Comparison of ENCODE assay signal across 14 cellular contexts in genomic region chr3:159186581-159186980, GRCh38.
DNase-seq lines count a peak whose midpoint lies in the region; ATAC-seq, FAIRE-seq and TF ChIP-seq lines count a peak whose summit lies in the region.
"Had no signal": no experiment of that assay in that cellular context is flagged by ENCODE, and none has a peak within 500 bp of the region (broad histone marks: within the 10 kb centered on the region; RNA-seq: fewer than 3 reads in every experiment).

No MANE protein-coding gene starts in this region.

- no peak overlapping the region for H3K4me3 ChIP-seq in bronchial epithelial cell (ENCODE audit: low read depth, low read length)
- H3K4me3 ChIP-seq in Peyer's patch: no peak overlapping the region
- H3K4me3 ChIP-seq: ascending aorta, psoas muscle had no signal

- H3K27ac ChIP-seq in Peyer's patch: peak overlapping the region in 1 of 4 donors; percentile 13
- H3K27ac ChIP-seq: ascending aorta, psoas muscle had no signal

- H3K4me1 Mint-ChIP-seq in activated CD8-positive, alpha-beta memory T cell treated with anti-CD3 and anti-CD28 coated beads, Interleukin-2, amount 10 ng/mL, durations not matched to agents 7 days and 5 days: no peaks in the 10 kb centered on the region

- no peak for FAIRE-seq in bronchial epithelial cell (lab: Jason Lieb, UNC)
- FAIRE-seq: endometrium had no signal

- CTCF ChIA-PET in activated CD8-positive, alpha-beta memory T cell treated with anti-CD3 and anti-CD28 coated beads, Interleukin-2, amount 10 ng/mL, durations not matched to agents 7 days and 5 days (lab: Charles Lee): no interaction called here

- H3K27ac Mint-ChIP-seq in activated CD8-positive, alpha-beta memory T cell treated with anti-CD3 and anti-CD28 coated beads, Interleukin-2, amount 10 ng/mL, durations not matched to agents 7 days and 5 days: no peak overlapping the region

- H3K36me3 ChIP-seq in bronchial epithelial cell (ENCODE audit: control insufficient read depth, insufficient read depth, low read length) (no peaks in the 10 kb centered on the region), Peyer's patch (no peaks in the 10 kb centered on the region)
- H3K36me3 ChIP-seq: ascending aorta had no signal

- H3K27me3 ChIP-seq in bronchial epithelial cell (ENCODE audit: control insufficient read depth, insufficient read depth, low read length) (no peaks in the 10 kb centered on the region), Peyer's patch (no peaks in the 10 kb centered on the region)
- H3K27me3 ChIP-seq: ascending aorta had no signal

- H3K36me3 Mint-ChIP-seq in activated CD8-positive, alpha-beta memory T cell treated with anti-CD3 and anti-CD28 coated beads, Interleukin-2, amount 10 ng/mL, durations not matched to agents 7 days and 5 days: no peaks in the 10 kb centered on the region

- no peaks in the 10 kb centered on the region for H3K27me3 Mint-ChIP-seq in activated CD8-positive, alpha-beta memory T cell treated with anti-CD3 and anti-CD28 coated beads, Interleukin-2, amount 10 ng/mL, durations not matched to agents 7 days and 5 days

- ATAC-seq in GM18861 (IDR thresholded peaks at IDR 0.05; ENCODE audit: unreplicated experiment) (peak; percentile 47), GM21529 (IDR thresholded peaks at IDR 0.05; ENCODE audit: unreplicated experiment) (peak; percentile 67), HG03103 (IDR thresholded peaks at IDR 0.05; ENCODE audit: low read depth, unreplicated experiment) (peak; percentile 58)
- no peak for ATAC-seq in activated CD8-positive, alpha-beta memory T cell treated with anti-CD3 and anti-CD28 coated beads, Interleukin-2, amount 10 ng/mL, durations not matched to agents 7 days and 5 days

- DNase-seq in bronchial epithelial cell (ENCODE audit: low read depth): peak; percentile 24
- DNase-seq in NCI-H69 (lab: John Stamatoyannopoulos, UW): no peak
- DNase-seq in NCI-H748 treated with DMSO at 0.1 percent for 48 hours (lab: John Stamatoyannopoulos, UW): no peak
- DNase-seq in Peyer's patch: no peak
- DNase-seq in activated CD8-positive, alpha-beta memory T cell treated with anti-CD3 and anti-CD28 coated beads, Interleukin-2, amount 10 ng/mL, durations not matched to agents 7 days and 5 days: no peak
- DNase-seq: NCI-H1417; psoas muscle; stimulated activated CD4-positive, alpha-beta T cell treated with anti-CD3 and anti-CD28 coated beads, Interleukin-4, amount 100 ng/mL, for 4 hours; T1000 had no signal

- H3K4me1 ChIP-seq in Peyer's patch: no peaks in the 10 kb centered on the region
- H3K4me1 ChIP-seq: ascending aorta, psoas muscle had no signal

- TF ChIP-seq POLR2A in Peyer's patch (IDR thresholded peaks at IDR 0.05): no peak

- TF ChIP-seq CTCF in bronchial epithelial cell (IDR thresholded peaks at IDR 0.05; ENCODE audit: insufficient read depth, low read length, severe bottlenecking): no peak
- no peak for TF ChIP-seq CTCF in Peyer's patch (IDR thresholded peaks at IDR 0.05)

- no peak overlapping the region for H3K4me3 Mint-ChIP-seq in activated CD8-positive, alpha-beta memory T cell treated with anti-CD3 and anti-CD28 coated beads, Interleukin-2, amount 10 ng/mL, durations not matched to agents 7 days and 5 days

- no peaks in the 10 kb centered on the region for H3K9me3 ChIP-seq in Peyer's patch
- H3K9me3 ChIP-seq: ascending aorta, psoas muscle had no signal

- H3K9me3 Mint-ChIP-seq in activated CD8-positive, alpha-beta memory T cell treated with anti-CD3 and anti-CD28 coated beads, Interleukin-2, amount 10 ng/mL, durations not matched to agents 7 days and 5 days (ENCODE audit: low read depth): no peaks in the 10 kb centered on the region
